ENCODE assay signal across 24 cellular contexts in the genomic region with DNA sequence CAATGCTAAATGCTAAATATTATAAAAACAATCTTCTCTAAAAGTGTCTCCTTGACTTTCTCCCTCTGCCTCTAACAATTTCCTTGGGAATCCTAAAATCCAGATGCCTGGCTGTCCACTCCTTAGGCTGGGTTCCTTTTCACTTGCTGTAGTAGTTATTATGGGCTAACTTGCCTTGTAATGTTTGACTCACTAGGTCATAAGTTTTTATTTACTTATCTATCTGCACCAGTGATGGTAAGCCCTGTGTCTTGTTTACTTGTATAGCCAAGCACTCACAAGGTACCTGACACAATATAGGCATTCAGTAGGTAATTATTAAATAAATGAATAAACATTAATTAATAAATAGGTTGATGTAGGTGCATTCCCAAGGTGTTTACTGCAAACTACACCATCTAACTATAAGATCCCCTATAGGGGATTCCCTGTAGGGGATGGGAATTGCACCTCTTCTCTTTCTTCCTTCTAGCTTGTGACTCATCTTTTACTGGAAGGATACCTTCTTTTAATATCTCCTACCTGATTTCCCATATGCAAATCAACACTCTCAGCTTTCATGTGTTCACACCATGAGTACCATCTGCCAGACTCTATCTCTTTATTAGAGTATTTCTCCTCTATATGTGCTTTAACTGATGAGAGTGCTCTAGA. TPM values are rescaled to one million over a fixed set of nuclear protein-coding genes. Genes with fewer than 3 reads are reported as not detected.
DNase-seq lines count a peak whose midpoint lies in the region; TF ChIP-seq lines count a peak whose summit lies in the region.
"Had no signal": no experiment of that assay in that cellular context is flagged by ENCODE, and none has a peak within 500 bp of the region (broad histone marks: within the 10 kb centered on the region; RNA-seq: fewer than 3 reads in every experiment).

No MANE protein-coding gene starts in this region.

- peaks cover 9% of the 10 kb centered on the region for H3K27me3 ChIP-seq in suprapubic skin
- H3K27me3 ChIP-seq: cardiac muscle cell had no signal

- H3K4me1 ChIP-seq in suprapubic skin = peaks cover 6% of the 10 kb centered on the region
- H3K4me1 ChIP-seq: uterus had no signal

- peaks cover 8% of the 10 kb centered on the region for H3K9me3 Mint-ChIP-seq in activated naive CD4-positive, alpha-beta T cell treated with anti-CD3 and anti-CD28 coated beads for 36 hours
- H3K9me3 Mint-ChIP-seq in MCF 10A (ENCODE audit: unreplicated experiment) = peaks cover 5% of the 10 kb centered on the region
- H3K9me3 Mint-ChIP-seq: IgD-negative memory B cell; T-helper 2 cell treated with Interferon-gamma antibody and Interleukin-4, amounts not matched to agents 5 μg/mL and 100 μg/mL, for 36 hours had no signal

- no peak for TF ChIP-seq POLR2A in suprapubic skin (IDR thresholded peaks at IDR 0.05)

- H3K27me3 Mint-ChIP-seq in activated naive CD4-positive, alpha-beta T cell treated with anti-CD3 and anti-CD28 coated beads for 36 hours (ENCODE audit: low read depth) = peaks cover 15% of the 10 kb centered on the region
- H3K27me3 Mint-ChIP-seq in MCF 10A (ENCODE audit: insufficient read depth, unreplicated experiment) = no peaks in the 10 kb centered on the region

- no peak for TF ChIP-seq EP300 in suprapubic skin (IDR thresholded peaks at IDR 0.05)

- H3K27ac ChIP-seq in suprapubic skin = peak overlapping the region; percentile 30
- H3K27ac ChIP-seq: cardiac muscle cell, right atrium auricular region had no signal

- POLR2A ChIA-PET in MCF 10A (lab: Yijun Ruan, JAX) = interaction anchor here (1.3 kb wide), 1 partner anchor 10 kb away, joined by 3 read pairs; no protein-coding TSS in a partner anchor

- no peaks in the 10 kb centered on the region for H3K9me3 ChIP-seq in suprapubic skin
- H3K9me3 ChIP-seq: uterus had no signal

- TF ChIP-seq CTCF in MCF 10A (IDR thresholded peaks at IDR 0.05; ENCODE audit: unreplicated experiment) (no peak), suprapubic skin (IDR thresholded peaks at IDR 0.05) (no peak)

- CTCF ChIA-PET in activated naive CD4-positive, alpha-beta T cell treated with anti-CD3 and anti-CD28 coated beads for 36 hours (lab: Charles Lee) = no interaction called here
- CTCF ChIA-PET in MCF 10A (lab: Yijun Ruan, JAX) = no interaction called here

- H3K4me1 Mint-ChIP-seq in activated naive CD4-positive, alpha-beta T cell treated with anti-CD3 and anti-CD28 coated beads for 36 hours (ENCODE audit: low read depth) = peaks cover 47% of the 10 kb centered on the region
- peaks cover 19% of the 10 kb centered on the region for H3K4me1 Mint-ChIP-seq in MCF 10A (ENCODE audit: insufficient read depth, unreplicated experiment)

- peak overlapping the region; percentile 68 for H3K27ac Mint-ChIP-seq in activated naive CD4-positive, alpha-beta T cell treated with anti-CD3 and anti-CD28 coated beads for 36 hours
- peak overlapping the region; percentile 64 for H3K27ac Mint-ChIP-seq in MCF 10A (ENCODE audit: low read depth, unreplicated experiment)
- H3K27ac Mint-ChIP-seq: activated naive CD4-positive, alpha-beta T cell treated with anti-CD3 and anti-CD28 coated beads, Interleukin-2, amount 50 U/mL, for 72 hours; IgD-negative memory B cell; T-helper 2 cell treated with Interferon-gamma antibody and Interleukin-4, amounts not matched to agents 5 μg/mL and 100 μg/mL, for 36 hours had no signal

- intact Hi-C loops in activated naive CD4-positive, alpha-beta T cell treated with anti-CD3 and anti-CD28 coated beads for 36 hours (cut with micrococcal nuclease) = loop anchor here (1.0 to 10.0 kb wide), 5 partner anchors 53 to 629 kb away; a partner anchor contains a TSS
- intact Hi-C loops in MCF 10A (cut with micrococcal nuclease) = no loop called here

- no TSS peak for BruUV-seq in MCF 10A (replicated peaks; lab: Mats Ljungman, UMichigan)

- no peak for DNase-seq in activated naive CD4-positive, alpha-beta T cell treated with anti-CD3 and anti-CD28 coated beads for 36 hours
- DNase-seq in activated naive CD4-positive, alpha-beta T cell (lab: John Stamatoyannopoulos, UW) = no peak
- DNase-seq in NCI-H526 treated with DMSO at 0.1 percent for 48 hours (lab: John Stamatoyannopoulos, UW) (peak; percentile 27), MCF 10A (ENCODE audit: unreplicated experiment) (no peak), suprapubic skin (ENCODE audit: low spot score in 2 of 2) (no peak), NCI-H446 (lab: John Stamatoyannopoulos, UW) (no peak)
- no peak for DNase-seq in stimulated activated CD4-positive, alpha-beta T cell treated with anti-CD3 and anti-CD28 coated beads, Interleukin-1b, Interleukin-23, amount 100 ng/mL, for 48 hours
- DNase-seq: CD8-positive, alpha-beta memory T cell; DMS 273 treated with DMSO at 0.1 percent for 48 hours; NCI-H1092; NCI-H1694 treated with DMSO at 0.1 percent for 48 hours; NCI-H2227 treated with DMSO at 0.1 percent for 48 hours; SHP77; small intestine had no signal

- no peak overlapping the region for H3K4me3 ChIP-seq in suprapubic skin
- H3K4me3 ChIP-seq: cardiac muscle cell, left lung, right atrium auricular region, uterus had no signal

- no peak overlapping the region for H3K4me3 Mint-ChIP-seq in activated naive CD4-positive, alpha-beta T cell treated with anti-CD3 and anti-CD28 coated beads for 36 hours
- no peak overlapping the region for H3K4me3 Mint-ChIP-seq in MCF 10A (ENCODE audit: unreplicated experiment)
- H3K4me3 Mint-ChIP-seq: T-helper 2 cell treated with Interferon-gamma antibody and Interleukin-4, amounts not matched to agents 5 μg/mL and 100 μg/mL, for 36 hours had no signal

- H3K36me3 ChIP-seq in suprapubic skin = no peaks in the 10 kb centered on the region
- H3K36me3 ChIP-seq: cardiac muscle cell, left lung, right atrium auricular region, uterus had no signal

- no peaks in the 10 kb centered on the region for H3K36me3 Mint-ChIP-seq in activated naive CD4-positive, alpha-beta T cell treated with anti-CD3 and anti-CD28 coated beads for 36 hours (ENCODE audit: low read depth)
- H3K36me3 Mint-ChIP-seq in MCF 10A (ENCODE audit: insufficient read depth, unreplicated experiment) = no peaks in the 10 kb centered on the region

RNA-seq across cellular contexts. Expression of a gene that starts 14.7 kb away (rescaled TPM):
- not detected for total RNA-seq in activated naive CD4-positive, alpha-beta T cell treated with anti-CD3 and anti-CD28 coated beads for 36 hours
- total RNA-seq in MCF 10A (2022) = not detected in 2 replicates
- total RNA-seq in suprapubic skin = not detected
- total RNA-seq: aorta; cardiac muscle cell; CD8-positive, alpha-beta memory T cell; HT-29; mesenteric fat pad; right atrium auricular region had no signal

RNA-seq across cellular contexts. Expression of a gene that starts 48.4 kb away (rescaled TPM):
- 1 to 10 TPM; 5.3 to 5.5 TPM for total RNA-seq in activated naive CD4-positive, alpha-beta T cell treated with anti-CD3 and anti-CD28 coated beads for 36 hours
- total RNA-seq in MCF 10A (2022) = 1.4 and 2.1 TPM in 2 replicates
- 1 to 10 TPM; 4.7 to 9.8 (median 7.7) TPM for total RNA-seq in suprapubic skin
- total RNA-seq: cardiac muscle cell, HT-29 had no signal
